3 cellular contexts compared by ENCODE assay signal in the genomic region with DNA sequence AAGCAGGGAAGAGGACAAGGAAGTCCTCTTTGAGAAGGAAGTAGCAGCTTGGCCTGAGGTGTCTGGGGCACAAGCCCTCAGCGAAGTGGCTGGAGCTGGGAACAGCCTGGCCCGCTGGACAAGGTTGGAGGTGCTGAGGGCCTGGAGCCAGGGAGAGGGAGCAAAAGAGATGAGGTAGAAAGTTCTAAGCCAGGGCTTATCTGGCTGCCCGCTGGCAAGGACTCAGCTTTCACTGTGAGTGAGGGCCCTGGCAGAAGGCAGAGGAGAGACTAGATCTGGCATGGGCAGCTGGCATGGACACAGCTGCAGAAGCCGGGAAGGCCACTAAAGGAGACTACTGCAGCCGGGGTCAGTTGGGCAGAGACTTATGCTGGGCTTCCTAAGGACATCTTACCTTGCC.
TF ChIP-seq lines count a peak whose summit lies in the region.

No MANE protein-coding gene starts in this region.

TF ChIP-seq in SK-N-SH treated with all-trans-retinoic acid at 6 μM for 48 hours, 23 proteins besides CTCF, POLR2A, EP300 and RAD21 (continued from another document):
- TF ChIP-seq, protein P1, sequence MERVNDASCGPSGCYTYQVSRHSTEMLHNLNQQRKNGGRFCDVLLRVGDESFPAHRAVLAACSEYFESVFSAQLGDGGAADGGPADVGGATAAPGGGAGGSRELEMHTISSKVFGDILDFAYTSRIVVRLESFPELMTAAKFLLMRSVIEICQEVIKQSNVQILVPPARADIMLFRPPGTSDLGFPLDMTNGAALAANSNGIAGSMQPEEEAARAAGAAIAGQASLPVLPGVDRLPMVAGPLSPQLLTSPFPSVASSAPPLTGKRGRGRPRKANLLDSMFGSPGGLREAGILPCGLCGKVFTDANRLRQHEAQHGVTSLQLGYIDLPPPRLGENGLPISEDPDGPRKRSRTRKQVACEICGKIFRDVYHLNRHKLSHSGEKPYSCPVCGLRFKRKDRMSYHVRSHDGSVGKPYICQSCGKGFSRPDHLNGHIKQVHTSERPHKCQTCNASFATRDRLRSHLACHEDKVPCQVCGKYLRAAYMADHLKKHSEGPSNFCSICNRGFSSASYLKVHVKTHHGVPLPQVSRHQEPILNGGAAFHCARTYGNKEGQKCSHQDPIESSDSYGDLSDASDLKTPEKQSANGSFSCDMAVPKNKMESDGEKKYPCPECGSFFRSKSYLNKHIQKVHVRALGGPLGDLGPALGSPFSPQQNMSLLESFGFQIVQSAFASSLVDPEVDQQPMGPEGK (CRISPR knock-in tag; IDR thresholded peaks at IDR 0.05; ENCODE audit: borderline replicate concordance) = no peak
- no peak for TF ChIP-seq ZFP30 (CRISPR knock-in tag; IDR thresholded peaks at IDR 0.05)
- no peak for TF ChIP-seq BACH2 (CRISPR knock-in tag; IDR thresholded peaks at IDR 0.05; ENCODE audit: borderline replicate concordance)
- no peak for TF ChIP-seq GLIS3 (CRISPR knock-in tag; IDR thresholded peaks at IDR 0.05)
- TF ChIP-seq OSR1 (CRISPR knock-in tag; IDR thresholded peaks at IDR 0.05) = no peak
- TF ChIP-seq TCF4 (CRISPR knock-in tag; IDR thresholded peaks at IDR 0.05; ENCODE audit: borderline replicate concordance) = no peak

TF ChIP-seq in SK-N-SH, 30 proteins besides CTCF, POLR2A, EP300 and RAD21 (continued from another document):
- TF ChIP-seq, protein P2, sequence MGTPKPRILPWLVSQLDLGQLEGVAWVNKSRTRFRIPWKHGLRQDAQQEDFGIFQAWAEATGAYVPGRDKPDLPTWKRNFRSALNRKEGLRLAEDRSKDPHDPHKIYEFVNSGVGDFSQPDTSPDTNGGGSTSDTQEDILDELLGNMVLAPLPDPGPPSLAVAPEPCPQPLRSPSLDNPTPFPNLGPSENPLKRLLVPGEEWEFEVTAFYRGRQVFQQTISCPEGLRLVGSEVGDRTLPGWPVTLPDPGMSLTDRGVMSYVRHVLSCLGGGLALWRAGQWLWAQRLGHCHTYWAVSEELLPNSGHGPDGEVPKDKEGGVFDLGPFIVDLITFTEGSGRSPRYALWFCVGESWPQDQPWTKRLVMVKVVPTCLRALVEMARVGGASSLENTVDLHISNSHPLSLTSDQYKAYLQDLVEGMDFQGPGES (IDR thresholded peaks at IDR 0.05; ENCODE audit: low read depth, low read length) = no peak
- TF ChIP-seq, protein P3, sequence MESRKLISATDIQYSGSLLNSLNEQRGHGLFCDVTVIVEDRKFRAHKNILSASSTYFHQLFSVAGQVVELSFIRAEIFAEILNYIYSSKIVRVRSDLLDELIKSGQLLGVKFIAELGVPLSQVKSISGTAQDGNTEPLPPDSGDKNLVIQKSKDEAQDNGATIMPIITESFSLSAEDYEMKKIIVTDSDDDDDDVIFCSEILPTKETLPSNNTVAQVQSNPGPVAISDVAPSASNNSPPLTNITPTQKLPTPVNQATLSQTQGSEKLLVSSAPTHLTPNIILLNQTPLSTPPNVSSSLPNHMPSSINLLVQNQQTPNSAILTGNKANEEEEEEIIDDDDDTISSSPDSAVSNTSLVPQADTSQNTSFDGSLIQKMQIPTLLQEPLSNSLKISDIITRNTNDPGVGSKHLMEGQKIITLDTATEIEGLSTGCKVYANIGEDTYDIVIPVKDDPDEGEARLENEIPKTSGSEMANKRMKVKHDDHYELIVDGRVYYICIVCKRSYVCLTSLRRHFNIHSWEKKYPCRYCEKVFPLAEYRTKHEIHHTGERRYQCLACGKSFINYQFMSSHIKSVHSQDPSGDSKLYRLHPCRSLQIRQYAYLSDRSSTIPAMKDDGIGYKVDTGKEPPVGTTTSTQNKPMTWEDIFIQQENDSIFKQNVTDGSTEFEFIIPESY (IDR thresholded peaks at IDR 0.05; ENCODE audit: borderline replicate concordance, low read depth) = no peak
- no peak for TF ChIP-seq EZH2phosphoT487 (IDR thresholded peaks at IDR 0.05; ENCODE audit: borderline replicate concordance, low read depth)
- TF ChIP-seq, protein P4, sequence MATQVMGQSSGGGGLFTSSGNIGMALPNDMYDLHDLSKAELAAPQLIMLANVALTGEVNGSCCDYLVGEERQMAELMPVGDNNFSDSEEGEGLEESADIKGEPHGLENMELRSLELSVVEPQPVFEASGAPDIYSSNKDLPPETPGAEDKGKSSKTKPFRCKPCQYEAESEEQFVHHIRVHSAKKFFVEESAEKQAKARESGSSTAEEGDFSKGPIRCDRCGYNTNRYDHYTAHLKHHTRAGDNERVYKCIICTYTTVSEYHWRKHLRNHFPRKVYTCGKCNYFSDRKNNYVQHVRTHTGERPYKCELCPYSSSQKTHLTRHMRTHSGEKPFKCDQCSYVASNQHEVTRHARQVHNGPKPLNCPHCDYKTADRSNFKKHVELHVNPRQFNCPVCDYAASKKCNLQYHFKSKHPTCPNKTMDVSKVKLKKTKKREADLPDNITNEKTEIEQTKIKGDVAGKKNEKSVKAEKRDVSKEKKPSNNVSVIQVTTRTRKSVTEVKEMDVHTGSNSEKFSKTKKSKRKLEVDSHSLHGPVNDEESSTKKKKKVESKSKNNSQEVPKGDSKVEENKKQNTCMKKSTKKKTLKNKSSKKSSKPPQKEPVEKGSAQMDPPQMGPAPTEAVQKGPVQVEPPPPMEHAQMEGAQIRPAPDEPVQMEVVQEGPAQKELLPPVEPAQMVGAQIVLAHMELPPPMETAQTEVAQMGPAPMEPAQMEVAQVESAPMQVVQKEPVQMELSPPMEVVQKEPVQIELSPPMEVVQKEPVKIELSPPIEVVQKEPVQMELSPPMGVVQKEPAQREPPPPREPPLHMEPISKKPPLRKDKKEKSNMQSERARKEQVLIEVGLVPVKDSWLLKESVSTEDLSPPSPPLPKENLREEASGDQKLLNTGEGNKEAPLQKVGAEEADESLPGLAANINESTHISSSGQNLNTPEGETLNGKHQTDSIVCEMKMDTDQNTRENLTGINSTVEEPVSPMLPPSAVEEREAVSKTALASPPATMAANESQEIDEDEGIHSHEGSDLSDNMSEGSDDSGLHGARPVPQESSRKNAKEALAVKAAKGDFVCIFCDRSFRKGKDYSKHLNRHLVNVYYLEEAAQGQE (IDR thresholded peaks at IDR 0.05; ENCODE audit: low read depth, low read length) = no peak
- no peak for TF ChIP-seq FOXM1 (IDR thresholded peaks at IDR 0.05; ENCODE audit: low read depth)
- no peak for TF ChIP-seq FOSL2 (IDR thresholded peaks at IDR 0.05; ENCODE audit: borderline replicate concordance, low read depth)
- no peak for TF ChIP-seq MEF2A (IDR thresholded peaks at IDR 0.05; ENCODE audit: borderline replicate concordance, low read depth)
- TF ChIP-seq YY1 (IDR thresholded peaks at IDR 0.05; ENCODE audit: low read depth) = no peak

TF ChIP-seq in WTC11, 78 proteins besides CTCF, POLR2A, EP300 and RAD21 (continued from another document):
- TF ChIP-seq, protein P5, sequence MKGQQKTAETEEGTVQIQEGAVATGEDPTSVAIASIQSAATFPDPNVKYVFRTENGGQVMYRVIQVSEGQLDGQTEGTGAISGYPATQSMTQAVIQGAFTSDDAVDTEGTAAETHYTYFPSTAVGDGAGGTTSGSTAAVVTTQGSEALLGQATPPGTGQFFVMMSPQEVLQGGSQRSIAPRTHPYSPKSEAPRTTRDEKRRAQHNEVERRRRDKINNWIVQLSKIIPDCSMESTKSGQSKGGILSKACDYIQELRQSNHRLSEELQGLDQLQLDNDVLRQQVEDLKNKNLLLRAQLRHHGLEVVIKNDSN (CRISPR knock-in tag; IDR thresholded peaks at IDR 0.05) = no peak
- no peak for TF ChIP-seq NR2C2 (CRISPR knock-in tag; IDR thresholded peaks at IDR 0.05)
- no peak for TF ChIP-seq ZNF263 (CRISPR knock-in tag; IDR thresholded peaks at IDR 0.05; ENCODE audit: low read depth)
- TF ChIP-seq ATF1 (CRISPR knock-in tag; IDR thresholded peaks at IDR 0.05) = no peak
- TF ChIP-seq, protein P6, sequence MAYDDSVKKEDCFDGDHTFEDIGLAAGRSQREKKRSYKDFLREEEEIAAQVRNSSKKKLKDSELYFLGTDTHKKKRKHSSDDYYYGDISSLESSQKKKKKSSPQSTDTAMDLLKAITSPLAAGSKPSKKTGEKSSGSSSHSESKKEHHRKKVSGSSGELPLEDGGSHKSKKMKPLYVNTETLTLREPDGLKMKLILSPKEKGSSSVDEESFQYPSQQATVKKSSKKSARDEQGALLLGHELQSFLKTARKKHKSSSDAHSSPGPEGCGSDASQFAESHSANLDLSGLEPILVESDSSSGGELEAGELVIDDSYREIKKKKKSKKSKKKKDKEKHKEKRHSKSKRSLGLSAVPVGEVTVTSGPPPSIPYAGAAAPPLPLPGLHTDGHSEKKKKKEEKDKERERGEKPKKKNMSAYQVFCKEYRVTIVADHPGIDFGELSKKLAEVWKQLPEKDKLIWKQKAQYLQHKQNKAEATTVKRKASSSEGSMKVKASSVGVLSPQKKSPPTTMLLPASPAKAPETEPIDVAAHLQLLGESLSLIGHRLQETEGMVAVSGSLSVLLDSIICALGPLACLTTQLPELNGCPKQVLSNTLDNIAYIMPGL (CRISPR knock-in tag; IDR thresholded peaks at IDR 0.05) = no peak
- TF ChIP-seq IRF2 (CRISPR knock-in tag; IDR thresholded peaks at IDR 0.05; ENCODE audit: borderline replicate concordance, low read depth) = no peak
- TF ChIP-seq SMAD3 (CRISPR knock-in tag; IDR thresholded peaks at IDR 0.05; ENCODE audit: borderline replicate concordance) = no peak
- TF ChIP-seq ZNF232 (CRISPR knock-in tag; IDR thresholded peaks at IDR 0.05) = no peak
- TF ChIP-seq, protein P7, sequence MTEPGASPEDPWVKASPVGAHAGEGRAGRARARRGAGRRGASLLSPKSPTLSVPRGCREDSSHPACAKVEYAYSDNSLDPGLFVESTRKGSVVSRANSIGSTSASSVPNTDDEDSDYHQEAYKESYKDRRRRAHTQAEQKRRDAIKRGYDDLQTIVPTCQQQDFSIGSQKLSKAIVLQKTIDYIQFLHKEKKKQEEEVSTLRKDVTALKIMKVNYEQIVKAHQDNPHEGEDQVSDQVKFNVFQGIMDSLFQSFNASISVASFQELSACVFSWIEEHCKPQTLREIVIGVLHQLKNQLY (CRISPR knock-in tag; IDR thresholded peaks at IDR 0.05) = no peak
- no peak for TF ChIP-seq FOXJ3 (CRISPR knock-in tag; IDR thresholded peaks at IDR 0.05; ENCODE audit: borderline replicate concordance)
